Comparison of ENCODE assay signal across 9 cellular contexts in genomic region chr5:39076757-39077475, GRCh38. TPM values are rescaled to one million over a fixed set of nuclear protein-coding genes. Genes with fewer than 3 reads are reported as not detected.
A peak's percentile ranks its signal among the peaks of the same experiment; 100 is the strongest.
DNase-seq lines count a peak whose midpoint lies in the region; ATAC-seq and TF ChIP-seq lines count a peak whose summit lies in the region.
"Had no signal": no experiment of that assay in that cellular context is flagged by ENCODE, and none has a peak within 500 bp of the region (broad histone marks: within the 10 kb centered on the region; RNA-seq: fewer than 3 reads in every experiment).

No MANE protein-coding gene starts in this region.

- no peak for TF ChIP-seq CTCF in ovary (IDR thresholded peaks at IDR 0.05)

- no peaks in the 10 kb centered on the region for H3K4me1 ChIP-seq in ovary (ENCODE audit: insufficient read depth)

- ATAC-seq in GM18861 (IDR thresholded peaks at IDR 0.05; ENCODE audit: unreplicated experiment) (peak; percentile 27), HG03159 (IDR thresholded peaks at IDR 0.05; ENCODE audit: unreplicated experiment) (peak; percentile 26)

- H3K4me3 ChIP-seq in ovary = no peak overlapping the region
- H3K4me3 ChIP-seq: skin epidermis had no signal

- H3K27ac ChIP-seq in ovary = peak overlapping the region in 1 of 2 donors; percentile 59
- H3K27ac ChIP-seq: VCaP had no signal

- peak; percentile 42 for DNase-seq in SW480 (ENCODE audit: low spot score)
- DNase-seq in kidney glomerular epithelial cell (lab: John Stamatoyannopoulos, UW) = peak; percentile 55
- DNase-seq in ovary = no peak
- no peak for DNase-seq in NCI-H2171 treated with DMSO at 0.1 percent for 48 hours (lab: John Stamatoyannopoulos, UW)
- no peak for DNase-seq in AG08395 (ENCODE audit: low spot score)

- WGBS in ovary, 3 donors = 62 to 73% (median 67%) methylated on average over 4 of the region's 4 CpGs

- no peak for TF ChIP-seq POLR2A in ovary (IDR thresholded peaks at IDR 0.05)

- H3K9me3 ChIP-seq in ovary = no peaks in the 10 kb centered on the region

- H3K27me3 ChIP-seq in ovary = no peaks in the 10 kb centered on the region

- no peak for TF ChIP-seq EP300 in ovary (IDR thresholded peaks at IDR 0.05)

- intact Hi-C loops in ovary (cut with DNase I) = loop anchor here in 2 of 4 donors (10.0 kb wide), 2 partner anchors 62 to 348 kb away; partner anchors contain the start of gene DAB2 (in 1 of the 2)

- H3K36me3 ChIP-seq in ovary = no peaks in the 10 kb centered on the region

RNA-seq across cellular contexts. Expression of gene RICTOR, which starts 2.7 kb away (rescaled TPM):
- total RNA-seq in ovary = 10 to 100 TPM; 36.3 to 55.1 (median 42.7) TPM
- polyA plus RNA-seq in ovary = 10 to 100 TPM in 1 of 2 donors, 1 to 10 TPM in 1; 6.7 to 14.0 TPM

Comparison
In these comparisons a context has a peak if more than half of its experiments do, and no peak if none do; other contexts are left out.
1. DNase-seq: peak in SW480 (single experiment) and kidney glomerular epithelial cell (single experiment); none in ovary (0 of 5), NCI-H2171 treated with DMSO at 0.1 percent for 48 hours (single experiment) and AG08395 (single experiment).